Comparison of ENCODE assay signal across 8 cellular contexts in genomic region chr2:95022309-95023221, GRCh38. TPM values are rescaled to one million over a fixed set of nuclear protein-coding genes. Genes with fewer than 3 reads are reported as not detected.
DNase-seq lines count a peak whose midpoint lies in the region; ATAC-seq and TF ChIP-seq lines count a peak whose summit lies in the region.

No MANE protein-coding gene starts in this region.

- peak; percentile 92 for ATAC-seq in GM21423 (IDR thresholded peaks at IDR 0.05; ENCODE audit: unreplicated experiment)

- no peak for TF ChIP-seq RAD21 in neural cell (conservative IDR thresholded peaks at IDR 0.05)

- TF ChIP-seq CTCF in OCI-LY7 (conservative IDR thresholded peaks at IDR 0.05; ENCODE audit: low read length) (peak; percentile 88), esophagus muscularis mucosa (IDR thresholded peaks at IDR 0.05) (peak; percentile 85 to 94 (median 90)), neural cell (IDR thresholded peaks at IDR 0.05; ENCODE audit: poor library complexity, severe bottlenecking) (peak; percentile 31)

- 55% methylated on average over 7 of the region's 15 CpGs for WGBS in esophagus muscularis mucosa

- H3K9me2 ChIP-seq in OCI-LY7 (ENCODE audit: insufficient read depth, low read length) (no peaks in the 10 kb centered on the region), neural cell (ENCODE audit: insufficient read depth, low read length) (no peaks in the 10 kb centered on the region)

- peaks cover 0 to 64% (median 32%) of the 10 kb centered on the region in 4 donors for H3K27me3 ChIP-seq in esophagus muscularis mucosa
- H3K27me3 ChIP-seq in neural cell (ENCODE audit: insufficient read depth, low read depth, low read length), result no peaks in the 10 kb centered on the region

- no peak overlapping the region for H3K27ac ChIP-seq in OCI-LY7 (ENCODE audit: low read depth, low read length, poor library complexity, severe bottlenecking)
- H3K27ac ChIP-seq in esophagus muscularis mucosa (replicated peaks in 1 of 4), result no peak overlapping the region
- H3K27ac ChIP-seq in neural cell (ENCODE audit: low read length), result no peak overlapping the region
- H3K27ac ChIP-seq in substantia nigra (ENCODE audit: low read depth, low read length, poor library complexity, severe bottlenecking), result peak overlapping the region; percentile 99

- no peaks in the 10 kb centered on the region for H4K20me1 ChIP-seq in OCI-LY7 (ENCODE audit: insufficient read depth, low read length)
- no peaks in the 10 kb centered on the region for H4K20me1 ChIP-seq in neural cell (ENCODE audit: insufficient read depth)

- no peaks in the 10 kb centered on the region for H3K36me3 ChIP-seq in OCI-LY7 (ENCODE audit: insufficient read depth, low read length)
- no peaks in the 10 kb centered on the region for H3K36me3 ChIP-seq in esophagus muscularis mucosa
- H3K36me3 ChIP-seq in neural cell (ENCODE audit: insufficient read depth, low read length), result no peaks in the 10 kb centered on the region

- no TSS peak for BruUV-seq in OCI-LY7 (replicated peaks; lab: Mats Ljungman, UMichigan)

- H2AFZ ChIP-seq in OCI-LY7 (ENCODE audit: low read length) (no peak overlapping the region), neural cell (ENCODE audit: low read depth, low read length) (no peak overlapping the region)

- TF ChIP-seq EP300 in esophagus muscularis mucosa (IDR thresholded peaks at IDR 0.05) (no peak), neural cell (conservative IDR thresholded peaks at IDR 0.05; ENCODE audit: poor library complexity, severe bottlenecking) (no peak)

- CTCF ChIA-PET in OCI-LY7 (lab: Charles Lee; ENCODE audit: unreplicated experiment), result interaction anchor here (1.2 kb wide), 1 partner anchor 56 kb away, joined by 3 read pairs; no protein-coding TSS in a partner anchor

- DNase-seq in DMS53 (lab: John Stamatoyannopoulos, UW) (peak; percentile 91), HS-5 (ENCODE audit: low read depth) (peak; percentile 18), OCI-LY7 (ENCODE audit: low spot score) (peak; percentile 64), activated T-cell treated with anti-CD3 and anti-CD28 coated beads for 4 hours (peak; percentile 83), esophagus muscularis mucosa (ENCODE audit: extremely low spot score) (no peak), substantia nigra (lab: John Stamatoyannopoulos, UW) (peak in 46 of 49 donors; percentile 44 to 87 (median 78))

- TF ChIP-seq POLR2A in esophagus muscularis mucosa (IDR thresholded peaks at IDR 0.05; ENCODE audit: low read depth), result no peak

- no peak overlapping the region for H3K4me3 ChIP-seq in OCI-LY7 (ENCODE audit: low read depth, low read length, poor library complexity, severe bottlenecking)
- no peak overlapping the region for H3K4me3 ChIP-seq in esophagus muscularis mucosa
- H3K4me3 ChIP-seq in neural cell (ENCODE audit: low read length), result no peak overlapping the region

- H3K79me2 ChIP-seq in OCI-LY7 (ENCODE audit: insufficient read depth, low read depth, low read length) (no peaks in the 10 kb centered on the region), neural cell (replicated peaks; ENCODE audit: insufficient read depth, low read length) (no peaks in the 10 kb centered on the region)

- POLR2A ChIA-PET in OCI-LY7 (lab: Charles Lee), result no interaction called here

- H3F3A ChIP-seq in neural cell (ENCODE audit: insufficient read depth, low read length, poor library complexity, severe bottlenecking), result no peaks in the 10 kb centered on the region

- no peak overlapping the region for H3K9ac ChIP-seq in neural cell (ENCODE audit: low read length)

- no peaks in the 10 kb centered on the region for H3K4me1 ChIP-seq in OCI-LY7 (ENCODE audit: insufficient read depth, low read length, poor library complexity, severe bottlenecking)
- peaks cover 13 to 46% (median 23%) of the 10 kb centered on the region in 4 donors for H3K4me1 ChIP-seq in esophagus muscularis mucosa

- H3K9me3 ChIP-seq in OCI-LY7 (ENCODE audit: low read length) (no peaks in the 10 kb centered on the region), esophagus muscularis mucosa (no peaks in the 10 kb centered on the region), neural cell (ENCODE audit: low read length) (peaks cover 8% of the 10 kb centered on the region)

- H3K4me2 ChIP-seq in OCI-LY7 (ENCODE audit: low read length), result no peak overlapping the region
- no peak overlapping the region for H3K4me2 ChIP-seq in neural cell (ENCODE audit: low read length)

- intact Hi-C loops in OCI-LY7 (cut with micrococcal nuclease; ENCODE audit: unreplicated experiment) (loop anchor here (1.0 to 5.0 kb wide), 3 partner anchors 54 to 185 kb away; partner anchors contain the start of gene ZNF892), esophagus muscularis mucosa (cut with DNase I) (loop anchor here (2.0 to 5.0 kb wide), 2 partner anchors 28 to 55 kb away; no protein-coding TSS in a partner anchor)

TF ChIP-seq in neural cell, 6 proteins besides CTCF, POLR2A, EP300 and RAD21:
- TF ChIP-seq EZH2 (IDR thresholded peaks at IDR 0.05; ENCODE audit: borderline replicate concordance, insufficient read depth, low read length, poor library complexity, severe bottlenecking), result no peak
- TF ChIP-seq MXI1 (conservative IDR thresholded peaks at IDR 0.05; ENCODE audit: poor library complexity, severe bottlenecking), result no peak
- no peak for TF ChIP-seq TAF1 (IDR thresholded peaks at IDR 0.05; ENCODE audit: low read depth)
- no peak for TF ChIP-seq POLR2AphosphoS5 (IDR thresholded peaks at IDR 0.05)
- TF ChIP-seq REST (IDR thresholded peaks at IDR 0.05; ENCODE audit: borderline replicate concordance), result no peak
- no peak for TF ChIP-seq SMC3 (conservative IDR thresholded peaks at IDR 0.05; ENCODE audit: poor library complexity)

RNA-seq across cellular contexts. Expression of gene MAL, which starts 2.9 kb away (rescaled TPM):
- total RNA-seq in OCI-LY7 (2014; rRNA removed; shearing (Covaris generic)), result not detected in 2 replicates
- total RNA-seq in OCI-LY7 (2022) (not detected in 2 replicates), esophagus muscularis mucosa (10 to 100 TPM; 23.3 to 46.2 (median 36.6) TPM)
- polyA plus RNA-seq in neural cell, result not detected in 2 replicates
- not detected in 2 replicates for polyA minus RNA-seq in neural cell

Comparison
In these comparisons a context has a peak if more than half of its experiments do, and no peak if none do; other contexts are left out.
1. CTCF ChIP-seq: peak in every context shown above with its lines; median percentile 90 in esophagus muscularis mucosa; 88 in OCI-LY7; 31 in neural cell.
2. RNA of gene MAL, which starts 2.9 kb away (total RNA-seq): 23.3 to 46.2 TPM in esophagus muscularis mucosa; not detected in OCI-LY7; every median in the first group is over 10 times any median in the second.